In genomic region chr11:2097356-2097997, GRCh38 we compare ENCODE assay signal across 1 cellular context.
TF ChIP-seq lines count a peak whose summit lies in the region.

No MANE protein-coding gene starts in this region.

TF ChIP-seq in HepG2, 621 proteins besides CTCF, POLR2A, EP300 and RAD21 (continued from another document and continues in another):
- TF ChIP-seq, protein P1, sequence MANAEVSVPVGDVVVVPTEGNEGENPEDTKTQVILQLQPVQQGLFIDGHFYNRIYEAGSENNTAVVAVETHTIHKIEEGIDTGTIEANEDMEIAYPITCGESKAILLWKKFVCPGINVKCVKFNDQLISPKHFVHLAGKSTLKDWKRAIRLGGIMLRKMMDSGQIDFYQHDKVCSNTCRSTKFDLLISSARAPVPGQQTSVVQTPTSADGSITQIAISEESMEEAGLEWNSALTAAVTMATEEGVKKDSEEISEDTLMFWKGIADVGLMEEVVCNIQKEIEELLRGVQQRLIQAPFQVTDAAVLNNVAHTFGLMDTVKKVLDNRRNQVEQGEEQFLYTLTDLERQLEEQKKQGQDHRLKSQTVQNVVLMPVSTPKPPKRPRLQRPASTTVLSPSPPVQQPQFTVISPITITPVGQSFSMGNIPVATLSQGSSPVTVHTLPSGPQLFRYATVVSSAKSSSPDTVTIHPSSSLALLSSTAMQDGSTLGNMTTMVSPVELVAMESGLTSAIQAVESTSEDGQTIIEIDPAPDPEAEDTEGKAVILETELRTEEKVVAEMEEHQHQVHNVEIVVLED (CRISPR knock-in tag; IDR thresholded peaks at IDR 0.05; ENCODE audit: borderline replicate concordance), result 0 out of 2 replicates have a peak, but pooled peaks have one; percentile 13
- TF ChIP-seq, protein P2, sequence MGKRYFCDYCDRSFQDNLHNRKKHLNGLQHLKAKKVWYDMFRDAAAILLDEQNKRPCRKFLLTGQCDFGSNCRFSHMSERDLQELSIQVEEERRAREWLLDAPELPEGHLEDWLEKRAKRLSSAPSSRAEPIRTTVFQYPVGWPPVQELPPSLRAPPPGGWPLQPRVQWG (CRISPR knock-in tag; IDR thresholded peaks at IDR 0.05; ENCODE audit: borderline replicate concordance, low read depth), result no peak
- no peak for TF ChIP-seq NR3C1 (CRISPR knock-in tag; IDR thresholded peaks at IDR 0.05)
- TF ChIP-seq SMARCC2 (IDR thresholded peaks at IDR 0.05), result no peak
- peak; percentile 64; the same call in 1 of the 2 replicates for TF ChIP-seq MIXL1 (CRISPR knock-in tag; IDR thresholded peaks at IDR 0.05)
- TF ChIP-seq NCOR1 (IDR thresholded peaks at IDR 0.05; ENCODE audit: borderline replicate concordance, low read length), result peak; percentile 55; the same call in 1 of the 2 replicates
- TF ChIP-seq SMYD3 (CRISPR knock-in tag; IDR thresholded peaks at IDR 0.05), result no peak
- TF ChIP-seq, protein P3, sequence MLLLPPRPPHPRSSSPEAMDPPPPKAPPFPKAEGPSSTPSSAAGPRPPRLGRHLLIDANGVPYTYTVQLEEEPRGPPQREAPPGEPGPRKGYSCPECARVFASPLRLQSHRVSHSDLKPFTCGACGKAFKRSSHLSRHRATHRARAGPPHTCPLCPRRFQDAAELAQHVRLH (CRISPR knock-in tag; IDR thresholded peaks at IDR 0.05; ENCODE audit: borderline replicate concordance, low read depth), result no peak
- TF ChIP-seq ZNF775 (CRISPR knock-in tag; IDR thresholded peaks at IDR 0.05; ENCODE audit: borderline replicate concordance), result no peak
- no peak for TF ChIP-seq ZNF652 (CRISPR knock-in tag; IDR thresholded peaks at IDR 0.05; ENCODE audit: borderline replicate concordance, low read depth)
- TF ChIP-seq ZNF747 (CRISPR knock-in tag; IDR thresholded peaks at IDR 0.05; ENCODE audit: borderline replicate concordance), result no peak; the same call in 1 of the 2 replicates
- TF ChIP-seq NFIC (IDR thresholded peaks at IDR 0.05; ENCODE audit: low read length), result no peak
- TF ChIP-seq HNRNPK (IDR thresholded peaks at IDR 0.05; ENCODE audit: low read depth, low read length, poor library complexity, severe bottlenecking), result no peak
- 0 out of 2 replicates have a peak, but pooled peaks have one; percentile 24 for TF ChIP-seq ZNF296 (CRISPR knock-in tag; conservative IDR thresholded peaks at IDR 0.05)
- TF ChIP-seq, protein P4, sequence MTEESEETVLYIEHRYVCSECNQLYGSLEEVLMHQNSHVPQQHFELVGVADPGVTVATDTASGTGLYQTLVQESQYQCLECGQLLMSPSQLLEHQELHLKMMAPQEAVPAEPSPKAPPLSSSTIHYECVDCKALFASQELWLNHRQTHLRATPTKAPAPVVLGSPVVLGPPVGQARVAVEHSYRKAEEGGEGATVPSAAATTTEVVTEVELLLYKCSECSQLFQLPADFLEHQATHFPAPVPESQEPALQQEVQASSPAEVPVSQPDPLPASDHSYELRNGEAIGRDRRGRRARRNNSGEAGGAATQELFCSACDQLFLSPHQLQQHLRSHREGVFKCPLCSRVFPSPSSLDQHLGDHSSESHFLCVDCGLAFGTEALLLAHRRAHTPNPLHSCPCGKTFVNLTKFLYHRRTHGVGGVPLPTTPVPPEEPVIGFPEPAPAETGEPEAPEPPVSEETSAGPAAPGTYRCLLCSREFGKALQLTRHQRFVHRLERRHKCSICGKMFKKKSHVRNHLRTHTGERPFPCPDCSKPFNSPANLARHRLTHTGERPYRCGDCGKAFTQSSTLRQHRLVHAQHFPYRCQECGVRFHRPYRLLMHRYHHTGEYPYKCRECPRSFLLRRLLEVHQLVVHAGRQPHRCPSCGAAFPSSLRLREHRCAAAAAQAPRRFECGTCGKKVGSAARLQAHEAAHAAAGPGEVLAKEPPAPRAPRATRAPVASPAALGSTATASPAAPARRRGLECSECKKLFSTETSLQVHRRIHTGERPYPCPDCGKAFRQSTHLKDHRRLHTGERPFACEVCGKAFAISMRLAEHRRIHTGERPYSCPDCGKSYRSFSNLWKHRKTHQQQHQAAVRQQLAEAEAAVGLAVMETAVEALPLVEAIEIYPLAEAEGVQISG (CRISPR knock-in tag; IDR thresholded peaks at IDR 0.05), result peak; percentile 74
- TF ChIP-seq MZF1 (CRISPR knock-in tag; IDR thresholded peaks at IDR 0.05; ENCODE audit: borderline replicate concordance), result no peak
- TF ChIP-seq CBX1 (IDR thresholded peaks at IDR 0.05; ENCODE audit: low read depth), result no peak
- TF ChIP-seq GLI4 (CRISPR knock-in tag; IDR thresholded peaks at IDR 0.05; ENCODE audit: borderline replicate concordance), result no peak
- peak; percentile 22; the same call in 1 of the 2 replicates for TF ChIP-seq ATF3 (CRISPR knock-in tag; IDR thresholded peaks at IDR 0.05)
- TF ChIP-seq ZNF598 (CRISPR knock-in tag; IDR thresholded peaks at IDR 0.05; ENCODE audit: borderline replicate concordance), result no peak
- no peak for TF ChIP-seq ADNP (CRISPR knock-in tag; IDR thresholded peaks at IDR 0.05)
- TF ChIP-seq GPN1 (CRISPR knock-in tag; IDR thresholded peaks at IDR 0.05; ENCODE audit: borderline replicate concordance), result no peak
- TF ChIP-seq NR2F2 (IDR thresholded peaks at IDR 0.05; ENCODE audit: borderline replicate concordance, low read depth), result peak; percentile 76; the same call in 1 of the 2 replicates
- TF ChIP-seq, protein P5, sequence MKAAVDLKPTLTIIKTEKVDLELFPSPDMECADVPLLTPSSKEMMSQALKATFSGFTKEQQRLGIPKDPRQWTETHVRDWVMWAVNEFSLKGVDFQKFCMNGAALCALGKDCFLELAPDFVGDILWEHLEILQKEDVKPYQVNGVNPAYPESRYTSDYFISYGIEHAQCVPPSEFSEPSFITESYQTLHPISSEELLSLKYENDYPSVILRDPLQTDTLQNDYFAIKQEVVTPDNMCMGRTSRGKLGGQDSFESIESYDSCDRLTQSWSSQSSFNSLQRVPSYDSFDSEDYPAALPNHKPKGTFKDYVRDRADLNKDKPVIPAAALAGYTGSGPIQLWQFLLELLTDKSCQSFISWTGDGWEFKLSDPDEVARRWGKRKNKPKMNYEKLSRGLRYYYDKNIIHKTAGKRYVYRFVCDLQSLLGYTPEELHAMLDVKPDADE (CRISPR knock-in tag; IDR thresholded peaks at IDR 0.05), result no peak
- TF ChIP-seq, protein P6, sequence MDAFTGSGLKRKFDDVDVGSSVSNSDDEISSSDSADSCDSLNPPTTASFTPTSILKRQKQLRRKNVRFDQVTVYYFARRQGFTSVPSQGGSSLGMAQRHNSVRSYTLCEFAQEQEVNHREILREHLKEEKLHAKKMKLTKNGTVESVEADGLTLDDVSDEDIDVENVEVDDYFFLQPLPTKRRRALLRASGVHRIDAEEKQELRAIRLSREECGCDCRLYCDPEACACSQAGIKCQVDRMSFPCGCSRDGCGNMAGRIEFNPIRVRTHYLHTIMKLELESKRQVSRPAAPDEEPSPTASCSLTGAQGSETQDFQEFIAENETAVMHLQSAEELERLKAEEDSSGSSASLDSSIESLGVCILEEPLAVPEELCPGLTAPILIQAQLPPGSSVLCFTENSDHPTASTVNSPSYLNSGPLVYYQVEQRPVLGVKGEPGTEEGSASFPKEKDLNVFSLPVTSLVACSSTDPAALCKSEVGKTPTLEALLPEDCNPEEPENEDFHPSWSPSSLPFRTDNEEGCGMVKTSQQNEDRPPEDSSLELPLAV (CRISPR knock-in tag; conservative IDR thresholded peaks at IDR 0.05; ENCODE audit: low read depth), result no peak
- TF ChIP-seq, protein P7, sequence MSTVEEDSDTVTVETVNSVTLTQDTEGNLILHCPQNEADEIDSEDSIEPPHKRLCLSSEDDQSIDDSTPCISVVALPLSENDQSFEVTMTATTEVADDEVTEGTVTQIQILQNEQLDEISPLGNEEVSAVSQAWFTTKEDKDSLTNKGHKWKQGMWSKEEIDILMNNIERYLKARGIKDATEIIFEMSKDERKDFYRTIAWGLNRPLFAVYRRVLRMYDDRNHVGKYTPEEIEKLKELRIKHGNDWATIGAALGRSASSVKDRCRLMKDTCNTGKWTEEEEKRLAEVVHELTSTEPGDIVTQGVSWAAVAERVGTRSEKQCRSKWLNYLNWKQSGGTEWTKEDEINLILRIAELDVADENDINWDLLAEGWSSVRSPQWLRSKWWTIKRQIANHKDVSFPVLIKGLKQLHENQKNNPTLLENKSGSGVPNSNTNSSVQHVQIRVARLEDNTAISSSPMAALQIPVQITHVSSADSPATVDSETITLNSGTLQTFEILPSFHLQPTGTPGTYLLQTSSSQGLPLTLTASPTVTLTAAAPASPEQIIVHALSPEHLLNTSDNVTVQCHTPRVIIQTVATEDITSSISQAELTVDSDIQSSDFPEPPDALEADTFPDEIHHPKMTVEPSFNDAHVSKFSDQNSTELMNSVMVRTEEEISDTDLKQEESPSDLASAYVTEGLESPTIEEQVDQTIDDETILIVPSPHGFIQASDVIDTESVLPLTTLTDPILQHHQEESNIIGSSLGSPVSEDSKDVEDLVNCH (CRISPR knock-in tag; IDR thresholded peaks at IDR 0.05), result no peak
- TF ChIP-seq, protein P8, sequence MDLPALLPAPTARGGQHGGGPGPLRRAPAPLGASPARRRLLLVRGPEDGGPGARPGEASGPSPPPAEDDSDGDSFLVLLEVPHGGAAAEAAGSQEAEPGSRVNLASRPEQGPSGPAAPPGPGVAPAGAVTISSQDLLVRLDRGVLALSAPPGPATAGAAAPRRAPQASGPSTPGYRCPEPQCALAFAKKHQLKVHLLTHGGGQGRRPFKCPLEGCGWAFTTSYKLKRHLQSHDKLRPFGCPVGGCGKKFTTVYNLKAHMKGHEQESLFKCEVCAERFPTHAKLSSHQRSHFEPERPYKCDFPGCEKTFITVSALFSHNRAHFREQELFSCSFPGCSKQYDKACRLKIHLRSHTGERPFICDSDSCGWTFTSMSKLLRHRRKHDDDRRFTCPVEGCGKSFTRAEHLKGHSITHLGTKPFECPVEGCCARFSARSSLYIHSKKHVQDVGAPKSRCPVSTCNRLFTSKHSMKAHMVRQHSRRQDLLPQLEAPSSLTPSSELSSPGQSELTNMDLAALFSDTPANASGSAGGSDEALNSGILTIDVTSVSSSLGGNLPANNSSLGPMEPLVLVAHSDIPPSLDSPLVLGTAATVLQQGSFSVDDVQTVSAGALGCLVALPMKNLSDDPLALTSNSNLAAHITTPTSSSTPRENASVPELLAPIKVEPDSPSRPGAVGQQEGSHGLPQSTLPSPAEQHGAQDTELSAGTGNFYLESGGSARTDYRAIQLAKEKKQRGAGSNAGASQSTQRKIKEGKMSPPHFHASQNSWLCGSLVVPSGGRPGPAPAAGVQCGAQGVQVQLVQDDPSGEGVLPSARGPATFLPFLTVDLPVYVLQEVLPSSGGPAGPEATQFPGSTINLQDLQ (CRISPR knock-in tag; IDR thresholded peaks at IDR 0.05), result 0 out of 2 replicates have a peak, but pooled peaks have one; percentile 29
- TF ChIP-seq FOXK2 (IDR thresholded peaks at IDR 0.05), result no peak
- TF ChIP-seq ZSCAN9 (CRISPR knock-in tag; IDR thresholded peaks at IDR 0.05; ENCODE audit: borderline replicate concordance), result peak; percentile 60; the same call in 1 of the 2 replicates
- TF ChIP-seq NKX3-1 (CRISPR knock-in tag; IDR thresholded peaks at IDR 0.05), result no peak
- TF ChIP-seq IKZF4 (CRISPR knock-in tag; IDR thresholded peaks at IDR 0.05; ENCODE audit: borderline replicate concordance, low read depth, not compliant biosample characterization), result no peak
- TF ChIP-seq ZNF33A (CRISPR knock-in tag; IDR thresholded peaks at IDR 0.05; ENCODE audit: borderline replicate concordance), result no peak
- no peak for TF ChIP-seq ZNF367 (CRISPR knock-in tag; IDR thresholded peaks at IDR 0.05; ENCODE audit: borderline replicate concordance)
- TF ChIP-seq ZNF263 (CRISPR knock-in tag; IDR thresholded peaks at IDR 0.05), result peak; percentile 49; the same call in 1 of the 2 replicates
- peak; percentile 49; the same call in 1 of the 2 replicates for TF ChIP-seq MIER3 (CRISPR knock-in tag; IDR thresholded peaks at IDR 0.05; ENCODE audit: borderline replicate concordance)
- TF ChIP-seq ZZZ3 (CRISPR knock-in tag; IDR thresholded peaks at IDR 0.05; ENCODE audit: borderline replicate concordance), result 0 out of 2 replicates have a peak, but pooled peaks have one; percentile 21
- TF ChIP-seq ZNF205 (CRISPR knock-in tag; IDR thresholded peaks at IDR 0.05), result no peak
- TF ChIP-seq HMG20A (CRISPR knock-in tag; IDR thresholded peaks at IDR 0.05; ENCODE audit: borderline replicate concordance), result no peak; the same call in 1 of the 2 replicates
- TF ChIP-seq CBX5 (CRISPR knock-in tag; IDR thresholded peaks at IDR 0.05; ENCODE audit: borderline replicate concordance), result peak; percentile 71; the same call in 1 of the 2 replicates
- TF ChIP-seq AFF4 (CRISPR knock-in tag; IDR thresholded peaks at IDR 0.05), result no peak
- TF ChIP-seq, protein P9, sequence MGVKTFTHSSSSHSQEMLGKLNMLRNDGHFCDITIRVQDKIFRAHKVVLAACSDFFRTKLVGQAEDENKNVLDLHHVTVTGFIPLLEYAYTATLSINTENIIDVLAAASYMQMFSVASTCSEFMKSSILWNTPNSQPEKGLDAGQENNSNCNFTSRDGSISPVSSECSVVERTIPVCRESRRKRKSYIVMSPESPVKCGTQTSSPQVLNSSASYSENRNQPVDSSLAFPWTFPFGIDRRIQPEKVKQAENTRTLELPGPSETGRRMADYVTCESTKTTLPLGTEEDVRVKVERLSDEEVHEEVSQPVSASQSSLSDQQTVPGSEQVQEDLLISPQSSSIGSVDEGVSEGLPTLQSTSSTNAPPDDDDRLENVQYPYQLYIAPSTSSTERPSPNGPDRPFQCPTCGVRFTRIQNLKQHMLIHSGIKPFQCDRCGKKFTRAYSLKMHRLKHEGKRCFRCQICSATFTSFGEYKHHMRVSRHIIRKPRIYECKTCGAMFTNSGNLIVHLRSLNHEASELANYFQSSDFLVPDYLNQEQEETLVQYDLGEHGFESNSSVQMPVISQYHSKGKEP (CRISPR knock-in tag; IDR thresholded peaks at IDR 0.05), result no peak
- TF ChIP-seq BORCS8-MEF2B (CRISPR knock-in tag; IDR thresholded peaks at IDR 0.05), result no peak
- TF ChIP-seq MAFK (conservative IDR thresholded peaks at IDR 0.05 in 1 of 2, IDR thresholded peaks at IDR 0.05 in 1 of 2; ENCODE audit: low read length in 2 of 2), result no peak
